19 cellular contexts compared by ENCODE assay signal in genomic region chr12:92695577-92695976, GRCh38. TPM values are rescaled to one million over a fixed set of nuclear protein-coding genes. Genes with fewer than 3 reads are reported as not detected.
A peak's percentile ranks its signal among the peaks of the same experiment; 100 is the strongest.
DNase-seq lines count a peak whose midpoint lies in the region; ATAC-seq and TF ChIP-seq lines count a peak whose summit lies in the region.
"Had no signal": no experiment of that assay in that cellular context is flagged by ENCODE, and none has a peak within 500 bp of the region (broad histone marks: within the 10 kb centered on the region; RNA-seq: fewer than 3 reads in every experiment).

No MANE protein-coding gene starts in this region.

- no peaks in the 10 kb centered on the region for H3K36me3 Mint-ChIP-seq in activated CD4-positive, alpha-beta T cell treated with anti-CD3 and anti-CD28 coated beads, Interleukin-2, amount 10 ng/mL, durations not matched to agents 24 days and 14 days (ENCODE audit: low read depth)
- H3K36me3 Mint-ChIP-seq: CD4-positive, CD25-positive, alpha-beta regulatory T cell had no signal

- no peak for TF ChIP-seq EP300 in gastroesophageal sphincter (IDR thresholded peaks at IDR 0.05)

- no peak overlapping the region for H3K4me3 ChIP-seq in gastroesophageal sphincter
- H3K4me3 ChIP-seq: Peyer's patch, SJSA1 had no signal

- WGBS in gastroesophageal sphincter (ENCODE audit: low coverage in 1 of 2), 2 donors, result 89 to 94% methylated on average over 1 of the region's 1 CpG

- no peak overlapping the region for H3K27ac ChIP-seq in gastroesophageal sphincter
- H3K27ac ChIP-seq: 22Rv1, Peyer's patch, SJSA1 had no signal

- TF ChIP-seq CTCF in gastroesophageal sphincter (IDR thresholded peaks at IDR 0.05), result no peak

- DNase-seq in DMS 273 (lab: John Stamatoyannopoulos, UW; ENCODE audit: unreplicated experiment), result peak; percentile 36
- no peak for DNase-seq in DMS 273 treated with DMSO at 0.1 percent for 48 hours (lab: John Stamatoyannopoulos, UW)
- peak; percentile 89 for DNase-seq in NCI-H1417 treated with DMSO at 0.1 percent for 48 hours (lab: John Stamatoyannopoulos, UW)
- DNase-seq in NCI-H2227 (lab: John Stamatoyannopoulos, UW; ENCODE audit: unreplicated experiment), result peak; percentile 85
- DNase-seq in cerebellar cortex (ENCODE audit: low spot score), result peak; percentile 89
- DNase-seq in DMS153 treated with DMSO at 0.1 percent for 48 hours (lab: John Stamatoyannopoulos, UW; ENCODE audit: unreplicated experiment), result no peak
- DNase-seq in activated CD4-positive, alpha-beta T cell treated with anti-CD3 and anti-CD28 coated beads, Interleukin-2, amount 10 ng/mL, durations not matched to agents 24 days and 14 days, result no peak
- DNase-seq: Caco-2; CD4-positive, CD25-positive, alpha-beta regulatory T cell; DMS53; KBM-7; NCI-H524; Peyer's patch had no signal

- no peaks in the 10 kb centered on the region for H3K36me3 ChIP-seq in gastroesophageal sphincter
- H3K36me3 ChIP-seq: Peyer's patch, SJSA1 had no signal

- H3K9me3 ChIP-seq in gastroesophageal sphincter, result no peaks in the 10 kb centered on the region
- H3K9me3 ChIP-seq: Peyer's patch, SJSA1 had no signal

- no peak for ATAC-seq in gastroesophageal sphincter
- ATAC-seq: HepG2 had no signal

- no peak overlapping the region for H3K27ac Mint-ChIP-seq in activated CD4-positive, alpha-beta T cell treated with anti-CD3 and anti-CD28 coated beads, Interleukin-2, amount 10 ng/mL, durations not matched to agents 24 days and 14 days
- H3K27ac Mint-ChIP-seq: B cell; CD4-positive, CD25-positive, alpha-beta regulatory T cell had no signal

- H3K9me3 Mint-ChIP-seq in activated CD4-positive, alpha-beta T cell treated with anti-CD3 and anti-CD28 coated beads, Interleukin-2, amount 10 ng/mL, durations not matched to agents 24 days and 14 days, result peaks cover 19% of the 10 kb centered on the region

- H3K27me3 Mint-ChIP-seq in activated CD4-positive, alpha-beta T cell treated with anti-CD3 and anti-CD28 coated beads, Interleukin-2, amount 10 ng/mL, durations not matched to agents 24 days and 14 days, result no peaks in the 10 kb centered on the region
- H3K27me3 Mint-ChIP-seq: B cell; CD4-positive, CD25-positive, alpha-beta regulatory T cell had no signal

- H3K4me1 Mint-ChIP-seq in activated CD4-positive, alpha-beta T cell treated with anti-CD3 and anti-CD28 coated beads, Interleukin-2, amount 10 ng/mL, durations not matched to agents 24 days and 14 days, result no peaks in the 10 kb centered on the region
- H3K4me1 Mint-ChIP-seq: B cell; CD4-positive, CD25-positive, alpha-beta regulatory T cell had no signal

- no peaks in the 10 kb centered on the region for H3K27me3 ChIP-seq in gastroesophageal sphincter
- H3K27me3 ChIP-seq: Peyer's patch, SJSA1 had no signal

- no peaks in the 10 kb centered on the region for H3K4me1 ChIP-seq in gastroesophageal sphincter
- H3K4me1 ChIP-seq: Caco-2, Peyer's patch, SJSA1 had no signal

- H3K4me3 Mint-ChIP-seq in activated CD4-positive, alpha-beta T cell treated with anti-CD3 and anti-CD28 coated beads, Interleukin-2, amount 10 ng/mL, durations not matched to agents 24 days and 14 days, result no peak overlapping the region
- H3K4me3 Mint-ChIP-seq: B cell; CD4-positive, CD25-positive, alpha-beta regulatory T cell had no signal

- intact Hi-C loops in activated CD4-positive, alpha-beta T cell treated with anti-CD3 and anti-CD28 coated beads, Interleukin-2, amount 10 ng/mL, durations not matched to agents 24 days and 14 days (cut with micrococcal nuclease), result no loop called here

- TF ChIP-seq POLR2A in gastroesophageal sphincter (IDR thresholded peaks at IDR 0.05), result no peak

RNA-seq across cellular contexts. Expression of gene PLEKHG7, which starts 7.2 kb away (rescaled TPM):
- total RNA-seq in activated CD4-positive, alpha-beta T cell treated with anti-CD3 and anti-CD28 coated beads, Interleukin-2, amount 10 ng/mL, durations not matched to agents 24 days and 14 days, result not detected in 2 replicates
- not detected for total RNA-seq in gastroesophageal sphincter
- total RNA-seq: HepG2; SJSA1; T-helper 2 cell treated with Interferon-gamma antibody and Interleukin-4, amounts not matched to agents 100 ng/mL and 5 ng/mL, for 36 hours had no signal

Comparison
In these comparisons a context has a peak if more than half of its experiments do, and no peak if none do; other contexts are left out.
1. DNase-seq: peak in DMS 273 (single experiment), NCI-H1417 treated with DMSO at 0.1 percent for 48 hours (single experiment), NCI-H2227 (single experiment) and cerebellar cortex (single experiment); none in DMS 273 treated with DMSO at 0.1 percent for 48 hours (single experiment), DMS153 treated with DMSO at 0.1 percent for 48 hours (single experiment) and activated CD4-positive, alpha-beta T cell treated with anti-CD3 and anti-CD28 coated beads, Interleukin-2, amount 10 ng/mL, durations not matched to agents 24 days and 14 days (single experiment).